ENCODE assay signal across 1 cellular context in genomic region chr2:64990823-64991222, GRCh38.
TF ChIP-seq lines count a peak whose summit lies in the region.

No MANE protein-coding gene starts in this region.

TF ChIP-seq in WTC11, 78 proteins besides CTCF, POLR2A, EP300 and RAD21 (continued from another document):
- TF ChIP-seq AR (CRISPR knock-in tag; IDR thresholded peaks at IDR 0.05) = no peak
- no peak for TF ChIP-seq SMAD4 (CRISPR knock-in tag; IDR thresholded peaks at IDR 0.05)
- TF ChIP-seq FOXP1 (CRISPR knock-in tag; IDR thresholded peaks at IDR 0.05; ENCODE audit: borderline replicate concordance) = no peak
- no peak for TF ChIP-seq HMGXB4 (CRISPR knock-in tag; IDR thresholded peaks at IDR 0.05)
- no peak for TF ChIP-seq PRDM15 (CRISPR knock-in tag; IDR thresholded peaks at IDR 0.05)
- no peak for TF ChIP-seq ZNF232 (CRISPR knock-in tag; IDR thresholded peaks at IDR 0.05)
- no peak for TF ChIP-seq ERG (CRISPR knock-in tag; IDR thresholded peaks at IDR 0.05)
